Comparison of ENCODE assay signal across 8 cellular contexts in the genomic region with DNA sequence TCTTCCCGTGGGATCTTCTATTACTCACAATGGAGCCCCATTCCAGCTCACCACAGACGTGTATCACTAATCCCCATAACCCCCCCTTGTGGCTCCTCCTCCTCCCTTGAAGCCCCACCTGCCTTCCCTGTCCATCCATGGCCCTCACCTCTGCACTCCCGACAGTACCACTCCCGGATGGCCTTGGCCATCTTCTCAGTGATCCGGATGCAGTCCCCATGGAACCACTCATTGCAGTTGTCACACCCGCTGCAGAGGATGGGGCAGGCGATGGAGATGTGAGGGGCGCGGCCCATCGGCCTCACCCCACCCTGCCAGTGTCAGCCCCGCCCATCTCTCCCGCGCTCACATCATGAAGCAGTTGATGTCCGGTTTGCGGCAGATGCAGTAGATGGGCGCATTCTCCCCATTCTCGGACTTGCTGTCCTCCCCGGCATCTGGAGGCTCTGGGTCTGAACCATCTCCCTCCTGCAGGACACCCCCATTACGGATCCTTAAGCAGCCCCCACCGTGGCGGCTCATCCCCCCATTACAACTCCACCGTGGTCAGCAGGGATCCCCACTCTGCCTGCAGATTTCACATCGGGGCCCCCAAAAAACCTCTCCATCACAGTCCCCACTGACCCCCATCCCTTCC. TPM values are rescaled to one million over a fixed set of nuclear protein-coding genes. Genes with fewer than 3 reads are reported as not detected.
DNase-seq lines count a peak whose midpoint lies in the region; ATAC-seq and TF ChIP-seq lines count a peak whose summit lies in the region.

No MANE protein-coding gene starts in this region.

- H3K4me1 ChIP-seq in ES-I3 (ENCODE audit: insufficient read depth, low read length) (no peaks in the 10 kb centered on the region), spleen (peaks cover 18 to 60% (median 31%) of the 10 kb centered on the region in 6 donors)

- no peaks in the 10 kb centered on the region for H3K36me3 ChIP-seq in ES-I3 (ENCODE audit: insufficient read depth, low read length)
- H3K36me3 ChIP-seq in spleen, result peaks cover 0 to 44% (median 35%) of the 10 kb centered on the region in 6 donors

- CTCF ChIA-PET in activated naive CD4-positive, alpha-beta T cell treated with anti-CD3 and anti-CD28 coated beads, Interleukin-2, amount 10 ng/mL, durations not matched to agents 7 days and 5 days (lab: Charles Lee), result interaction anchor here (0.8 kb wide), 1 partner anchor 71 kb away, joined by 3 read pairs; no protein-coding TSS in a partner anchor

- H3K4me3 ChIP-seq in iPS-11a (ENCODE audit: low read depth, low read length), result peak overlapping the region; percentile 89
- H3K4me3 ChIP-seq in spleen, result peak overlapping the region; percentile 54 to 96 (median 87)

- H3K9me3 Mint-ChIP-seq in activated naive CD4-positive, alpha-beta T cell treated with anti-CD3 and anti-CD28 coated beads, Interleukin-2, amount 10 ng/mL, durations not matched to agents 7 days and 5 days, result no peaks in the 10 kb centered on the region

- peak; percentile 52 for DNase-seq in M059J (ENCODE audit: low read depth)
- DNase-seq in activated naive CD4-positive, alpha-beta T cell treated with anti-CD3 and anti-CD28 coated beads, Interleukin-2, amount 10 ng/mL, durations not matched to agents 7 days and 5 days, result peak; percentile 39
- peak; percentile 87 for DNase-seq in spleen
- DNase-seq in inferior parietal cortex (ENCODE audit: extremely low spot score), result no peak
- no peak for DNase-seq in stimulated activated CD4-positive, alpha-beta T cell treated with anti-CD3 and anti-CD28 coated beads, Interleukin-4, amount 100 ng/mL, for 1 hour

- no peaks in the 10 kb centered on the region for H3K27me3 ChIP-seq in spleen (replicated peaks in 1 of 7)

- ATAC-seq in HG02642 (IDR thresholded peaks at IDR 0.05; ENCODE audit: poor library complexity, unreplicated experiment), result no peak

- peak overlapping the region; percentile 66; the same call in 1 of the 2 replicates for H3K9ac ChIP-seq in ES-I3 (ENCODE audit: low read depth, low read length)

- peaks cover 3% of the 10 kb centered on the region for H3K27me3 Mint-ChIP-seq in activated naive CD4-positive, alpha-beta T cell treated with anti-CD3 and anti-CD28 coated beads, Interleukin-2, amount 10 ng/mL, durations not matched to agents 7 days and 5 days

- no peak for TF ChIP-seq CTCF in spleen (IDR thresholded peaks at IDR 0.05 in 8 of 11, conservative IDR thresholded peaks at IDR 0.05 in 3 of 11)

- peaks cover 49% of the 10 kb centered on the region for H3K4me1 Mint-ChIP-seq in activated naive CD4-positive, alpha-beta T cell treated with anti-CD3 and anti-CD28 coated beads, Interleukin-2, amount 10 ng/mL, durations not matched to agents 7 days and 5 days

- peaks cover 50% of the 10 kb centered on the region for H3K36me3 Mint-ChIP-seq in activated naive CD4-positive, alpha-beta T cell treated with anti-CD3 and anti-CD28 coated beads, Interleukin-2, amount 10 ng/mL, durations not matched to agents 7 days and 5 days

- 32 to 40% (median 37%) methylated on average over 23 of the region's 23 CpGs for WGBS in spleen, 5 donors

- no peak for TF ChIP-seq POLR2A in spleen (IDR thresholded peaks at IDR 0.05)

- H3K27ac Mint-ChIP-seq in activated naive CD4-positive, alpha-beta T cell treated with anti-CD3 and anti-CD28 coated beads, Interleukin-2, amount 10 ng/mL, durations not matched to agents 7 days and 5 days, result peak overlapping the region; percentile 98

- intact Hi-C loops in spleen (cut with DNase I; ENCODE audit: low total_unique reads), result loop anchor here (10.0 kb wide), 1 partner anchor 88 kb away; a partner anchor contains a TSS

- H3K9me3 ChIP-seq in ES-I3 (ENCODE audit: control insufficient read depth, insufficient read depth, low read length), result no peaks in the 10 kb centered on the region
- H3K9me3 ChIP-seq in spleen, result no peaks in the 10 kb centered on the region

- H3K27ac ChIP-seq in spleen, result peak overlapping the region; percentile 77 to 95 (median 89)

- H3K4me3 Mint-ChIP-seq in activated naive CD4-positive, alpha-beta T cell treated with anti-CD3 and anti-CD28 coated beads, Interleukin-2, amount 10 ng/mL, durations not matched to agents 7 days and 5 days, result peak overlapping the region; percentile 91

RNA-seq across cellular contexts. Expression of a gene that starts 1.0 kb away (rescaled TPM):
- total RNA-seq in M059J (2014; rRNA removed; shearing (Covaris generic)), result 19.0 and 32.4 TPM in 2 replicates
- 100 to 1,000 TPM in 4 of 7 donors, 10 to 100 TPM in 3; 92.9 to 129 (median 102) TPM for total RNA-seq in spleen
- 100 to 1,000 TPM in 2 of 3 donors, 10 to 100 TPM in 1; 53.6 to 108 (median 102) TPM for polyA plus RNA-seq in spleen

RNA-seq across cellular contexts. Expression of a gene that starts 5.2 kb away (rescaled TPM):
- 64.0 and 64.1 TPM in 2 replicates for total RNA-seq in M059J (2014; rRNA removed; shearing (Covaris generic))
- total RNA-seq in spleen, result 100 to 1,000 TPM in 1 of 7 donors, 10 to 100 TPM in 6; 83.0 to 137 (median 89.1) TPM
- 10 to 100 TPM; 22.2 to 41.5 (median 25.7) TPM for polyA plus RNA-seq in spleen

RNA-seq across cellular contexts. Expression of a gene that starts 20.2 kb away (rescaled TPM):
- 0.15 TPM in 1 of 2 replicates, not detected in the other for total RNA-seq in M059J (2014; rRNA removed; shearing (Covaris generic))
- under 1 TPM in 5 of 7 donors, not detected in 2; 0.25 to 0.85 (median 0.44) TPM for total RNA-seq in spleen
- polyA plus RNA-seq in spleen, result under 1 TPM; 0.13 to 0.56 (median 0.48) TPM

Comparison
In these comparisons a context has a peak if more than half of its experiments do, and no peak if none do; other contexts are left out.
1. DNase-seq: peak in M059J (single experiment), activated naive CD4-positive, alpha-beta T cell treated with anti-CD3 and anti-CD28 coated beads, Interleukin-2, amount 10 ng/mL, durations not matched to agents 7 days and 5 days (single experiment) and spleen (single experiment); none in inferior parietal cortex (single experiment) and stimulated activated CD4-positive, alpha-beta T cell treated with anti-CD3 and anti-CD28 coated beads, Interleukin-4, amount 100 ng/mL, for 1 hour (single experiment).